In genomic region chr16:67387479-67388079, GRCh38 we compare ENCODE assay signal across 16 cellular contexts. TPM values are rescaled to one million over a fixed set of nuclear protein-coding genes. Genes with fewer than 3 reads are reported as not detected.
DNase-seq lines count a peak whose midpoint lies in the region; FAIRE-seq and TF ChIP-seq lines count a peak whose summit lies in the region.
"Had no signal": no experiment of that assay in that cellular context is flagged by ENCODE, and none has a peak within 500 bp of the region (broad histone marks: within the 10 kb centered on the region; RNA-seq: fewer than 3 reads in every experiment).

No MANE protein-coding gene starts in this region.

- H2BK120ac ChIP-seq in H9 (ENCODE audit: low read depth, low read length, poor library complexity, severe bottlenecking): no peak overlapping the region
- no peak overlapping the region for H2BK120ac ChIP-seq in H1 (replicated peaks; ENCODE audit: low read depth, low read length)

- no peak overlapping the region for H3K4me3 ChIP-seq in H1 (ENCODE audit: extremely low read depth in 1 of 4, insufficient read depth in 2 of 4, low read depth in 3 of 4, low read length in 4 of 4)
- H3K4me3 ChIP-seq: BLaER1 had no signal

- peaks cover 4% of the 10 kb centered on the region; the same call in 1 of the 2 replicates for H3K4me1 ChIP-seq in H9 (ENCODE audit: insufficient read depth, low read length)
- H3K4me1 ChIP-seq in H1 (replicated peaks in 1 of 4; ENCODE audit: control insufficient read depth in 3 of 4, insufficient read depth in 4 of 4, low read length in 3 of 4): peaks cover 0 to 14% (median 4%) of the 10 kb centered on the region in 4 experiments; a peak in 6 of 7 replicates
- H3K4me1 ChIP-seq: Caco-2 had no signal

- no peak overlapping the region for H2AFZ ChIP-seq in H9 (ENCODE audit: low read length)
- no peak overlapping the region for H2AFZ ChIP-seq in H1 (ENCODE audit: low read length)

- H3K9me3 ChIP-seq in H9 (ENCODE audit: control insufficient read depth, low read depth, low read length): no peaks in the 10 kb centered on the region
- no peaks in the 10 kb centered on the region for H3K9me3 ChIP-seq in H1 (ENCODE audit: insufficient read depth in 2 of 2, low read depth in 1 of 2, low read length in 1 of 2)
- H3K9me3 ChIP-seq: BLaER1, Caco-2 had no signal

- no TSS peak for BruUV-seq in MCF 10A (replicated peaks; lab: Mats Ljungman, UMichigan)

- H4K20me1 ChIP-seq in H9 (ENCODE audit: control insufficient read depth, insufficient read depth, insufficient read length) (no peaks in the 10 kb centered on the region), H1 (replicated peaks in 1 of 2; ENCODE audit: control insufficient read depth in 1 of 2, insufficient read depth in 2 of 2, low read length in 2 of 2) (peaks cover under 1 to 3% of the 10 kb centered on the region in 2 experiments)
- H4K20me1 ChIP-seq: BLaER1 had no signal

- DNase-seq in activated CD4-positive, CD25-positive, alpha-beta regulatory T cell treated with anti-CD3 and anti-CD28 coated beads, Interleukin-2, amount 50 U/mL, for 72 hours: peak; percentile 9
- DNase-seq in activated CD4-positive, CD25-positive, alpha-beta regulatory T cell (lab: John Stamatoyannopoulos, UW): no peak
- DNase-seq in H9 (no peak), H1 (ENCODE audit: low read depth in 1 of 2, low spot score in 2 of 2) (no peak), osteocyte (ENCODE audit: extremely low spot score, unreplicated experiment) (peak; percentile 53), AML-193 (lab: John Stamatoyannopoulos, UW) (no peak), MCF 10A (ENCODE audit: unreplicated experiment) (no peak)
- DNase-seq in activated T-cell treated with anti-CD3 and anti-CD28 coated beads, Interleukin-2, amount 50 U/mL, for 1 hour: no peak
- DNase-seq: Caco-2; CD8-positive, alpha-beta memory T cell; DND-41; GDM1 had no signal

- H2BK20ac ChIP-seq in H9 (ENCODE audit: low read depth, low read length, poor library complexity, severe bottlenecking) (no peak overlapping the region), H1 (ENCODE audit: low read length) (no peak overlapping the region)

- TF ChIP-seq RAD21 in H1 (IDR thresholded peaks at IDR 0.05 in 1 of 2, conservative IDR thresholded peaks at IDR 0.05 in 1 of 2; ENCODE audit: low read depth in 2 of 2, low read length in 2 of 2): no peak

- H3K79me1 ChIP-seq in H9 (ENCODE audit: insufficient read depth, low read depth, low read length, poor library complexity, severe bottlenecking) (no peaks in the 10 kb centered on the region), H1 (ENCODE audit: low read depth, low read length) (no peaks in the 10 kb centered on the region)

- H3K79me2 ChIP-seq in H9 (ENCODE audit: insufficient read depth, low read length): no peaks in the 10 kb centered on the region
- no peaks in the 10 kb centered on the region for H3K79me2 ChIP-seq in H1 (ENCODE audit: control insufficient read depth in 1 of 2, insufficient read depth in 2 of 2, low read length in 2 of 2)

- H2BK5ac ChIP-seq in H9 (ENCODE audit: insufficient read length, low read length): no peak overlapping the region
- H2BK5ac ChIP-seq in H1 (ENCODE audit: low read depth, low read length): no peak overlapping the region

- no peak overlapping the region for H3K18ac ChIP-seq in H9 (ENCODE audit: insufficient read length, low read depth, low read length)
- no peak overlapping the region for H3K18ac ChIP-seq in H1 (ENCODE audit: extremely low read depth, low read length)

- H3K4ac ChIP-seq in H9 (ENCODE audit: low read depth, low read length): no peak overlapping the region
- H3K4ac ChIP-seq in H1 (replicated peaks; ENCODE audit: insufficient read length, low read depth, low read length): no peak overlapping the region

- TF ChIP-seq EP300 in H1 (IDR thresholded peaks at IDR 0.05; ENCODE audit: borderline replicate concordance in 1 of 2, low read depth in 2 of 2, low read length in 2 of 2): no peak

- H3K27ac ChIP-seq in H9 (ENCODE audit: insufficient read length, low read depth, low read length): no peak overlapping the region
- H3K27ac ChIP-seq in H1 (ENCODE audit: low read depth, low read length): no peak overlapping the region
- H3K27ac ChIP-seq: 22Rv1, BLaER1 had no signal

- no CpG with 5 or more reads among the region's 8 CpGs for WGBS in H9 (ENCODE audit: extremely low coverage, insufficient read length, low lambda C conversion rate)
- 86% methylated on average over 8 of the region's 8 CpGs; no CpG with 5 or more reads in 1 of the 2 experiments for WGBS in H1 (ENCODE audit: extremely low coverage in 1 of 2, insufficient coverage in 1 of 2, insufficient read length in 1 of 2, insufficient replicate concordance in 2 of 2, low coverage in 1 of 2, low lambda C conversion rate in 2 of 2, missing lambda C conversion rate in 1 of 2), 2 experiments

- H3K27ac Mint-ChIP-seq in H9 (peak overlapping the region in 2 of 3 experiments; percentile 14 to 93; a peak in 2 of 7 replicates), osteocyte (ENCODE audit: unreplicated experiment) (no peak overlapping the region), MCF 10A (ENCODE audit: low read depth, unreplicated experiment) (no peak overlapping the region)

- no peak overlapping the region for H3K14ac ChIP-seq in H9 (ENCODE audit: insufficient read depth, low read length)
- H3K14ac ChIP-seq in H1 (ENCODE audit: insufficient read length): no peak overlapping the region

- H2AK5ac ChIP-seq in H9 (ENCODE audit: insufficient read length, low read length) (no peak overlapping the region), H1 (ENCODE audit: low read depth, low read length) (no peak overlapping the region)

- H3K4me3 Mint-ChIP-seq in H9: no peak overlapping the region
- no peak overlapping the region for H3K4me3 Mint-ChIP-seq in osteocyte (ENCODE audit: unreplicated experiment)
- no peak overlapping the region for H3K4me3 Mint-ChIP-seq in MCF 10A (ENCODE audit: unreplicated experiment)
- H3K4me3 Mint-ChIP-seq: CD8-positive, alpha-beta memory T cell had no signal

- peaks cover 19 to 27% of the 10 kb centered on the region in 2 experiments for H3K4me1 Mint-ChIP-seq in H9
- H3K4me1 Mint-ChIP-seq in osteocyte (ENCODE audit: unreplicated experiment): peaks cover 6% of the 10 kb centered on the region
- H3K4me1 Mint-ChIP-seq in MCF 10A (ENCODE audit: insufficient read depth, unreplicated experiment): no peaks in the 10 kb centered on the region
- H3K4me1 Mint-ChIP-seq: CD8-positive, alpha-beta memory T cell had no signal

- H3K36me3 Mint-ChIP-seq in H9 (ENCODE audit: insufficient read depth in 1 of 3, low read depth in 3 of 3): no peaks in the 10 kb centered on the region
- H3K36me3 Mint-ChIP-seq in osteocyte (ENCODE audit: unreplicated experiment): no peaks in the 10 kb centered on the region
- H3K36me3 Mint-ChIP-seq in MCF 10A (ENCODE audit: insufficient read depth, unreplicated experiment): no peaks in the 10 kb centered on the region
- H3K36me3 Mint-ChIP-seq: CD8-positive, alpha-beta memory T cell had no signal

- TF ChIP-seq CTCF in H9 (conservative IDR thresholded peaks at IDR 0.05) (no peak), H1 (IDR thresholded peaks at IDR 0.05; ENCODE audit: control extremely low read depth in 1 of 3, insufficient read depth in 1 of 3, low read depth in 1 of 3, low read length in 3 of 3) (no peak), osteocyte (IDR thresholded peaks at IDR 0.05) (no peak), MCF 10A (IDR thresholded peaks at IDR 0.05; ENCODE audit: unreplicated experiment) (no peak)

- H2BK12ac ChIP-seq in H9 (ENCODE audit: insufficient read length, low read depth, low read length) (no peak overlapping the region), H1 (ENCODE audit: low read depth, low read length) (no peak overlapping the region; the same call in 1 of the 2 replicates)

- CTCF ChIA-PET in H1 (lab: Charles Lee; ENCODE audit: partially characterized antibody) (interaction anchor here (0.7 to 32.4 kb wide), 9 partner anchors 9 to 1349 kb away, joined by 3 to 476 read pairs (median 5); partner anchors contain the start of genes KCTD19, LRRC36 and ZDHHC1), MCF 10A (lab: Yijun Ruan, JAX) (interaction anchor here (0.6 kb wide), 1 partner anchor 53 kb away, joined by 3 read pairs; no protein-coding TSS in a partner anchor)

- no peak for FAIRE-seq in H1 (lab: Jason Lieb, UNC)
- FAIRE-seq: GM12892, H54 had no signal

- H3K23me2 ChIP-seq in H9 (ENCODE audit: insufficient read length, low read depth, low read length, poor library complexity, severe bottlenecking) (no peaks in the 10 kb centered on the region), H1 (ENCODE audit: low read depth, low read length) (no peaks in the 10 kb centered on the region)

- H3K4me2 ChIP-seq in H9 (ENCODE audit: insufficient read depth, insufficient read length, low read length) (no peak overlapping the region), H1 (ENCODE audit: insufficient read depth in 1 of 2, low read depth in 2 of 2, low read length in 2 of 2) (peak overlapping the region; percentile 22 to 35; a peak in 1 of 4 replicates)
- H3K4me2 ChIP-seq: BLaER1 had no signal

- H4K91ac ChIP-seq in H9 (ENCODE audit: insufficient read length, low read depth, low read length) (no peak overlapping the region), H1 (replicated peaks; ENCODE audit: insufficient read length, low read length) (no peak overlapping the region)

- H3K27me3 ChIP-seq in H9 (ENCODE audit: insufficient read depth, low read length) (peaks cover 1% of the 10 kb centered on the region; the same call in 1 of the 2 replicates), H1 (replicated peaks in 1 of 4; ENCODE audit: control insufficient read depth in 3 of 4, extremely low read depth in 1 of 4, insufficient read depth in 3 of 4, low read length in 3 of 4) (peaks cover under 1 to 13% (median 8%) of the 10 kb centered on the region in 4 experiments)

- H3K9ac ChIP-seq in H9 (ENCODE audit: extremely low read depth, insufficient read length, low read length): no peak overlapping the region
- H3K9ac ChIP-seq in H1 (replicated peaks in 1 of 4; ENCODE audit: extremely low read depth in 1 of 4, low read depth in 3 of 4, low read length in 3 of 4): no peak overlapping the region
- H3K9ac ChIP-seq: BLaER1 had no signal

- H4K8ac ChIP-seq in H9 (replicated peaks; ENCODE audit: insufficient read length, low read depth, low read length): no peak overlapping the region
- H4K8ac ChIP-seq in H1 (ENCODE audit: extremely low read depth, insufficient read depth, low read length): no peak overlapping the region

- no peak overlapping the region for H2BK15ac ChIP-seq in H9 (ENCODE audit: low read depth, low read length)
- H2BK15ac ChIP-seq in H1 (ENCODE audit: low read length): no peak overlapping the region

- no peak for TF ChIP-seq POLR2A in H1 (IDR thresholded peaks at IDR 0.05; ENCODE audit: control extremely low read depth in 1 of 2, low read depth in 2 of 2, low read length in 2 of 2)

- POLR2A ChIA-PET in H1 (lab: Charles Lee; ENCODE audit: partially characterized antibody) (interaction anchor here (1.2 to 1.8 kb wide), 2 partner anchors 9 to 14 kb away, joined by 4 to 5 read pairs; no protein-coding TSS in a partner anchor), MCF 10A (lab: Yijun Ruan, JAX) (no interaction called here)

- H3K27me3 Mint-ChIP-seq in H9 (ENCODE audit: low read depth) (peaks cover 59% of the 10 kb centered on the region), osteocyte (ENCODE audit: unreplicated experiment) (peaks cover 32% of the 10 kb centered on the region), MCF 10A (ENCODE audit: insufficient read depth, unreplicated experiment) (peaks cover 23% of the 10 kb centered on the region)

- no peak overlapping the region for H3T11ph ChIP-seq in H9 (ENCODE audit: low read length)

- intact Hi-C loops in MCF 10A (cut with micrococcal nuclease): no loop called here

- H3K23ac ChIP-seq in H9 (ENCODE audit: insufficient read length, low read depth, low read length) (no peak overlapping the region), H1 (ENCODE audit: insufficient read length) (no peak overlapping the region)

- no peaks in the 10 kb centered on the region for H3K9me3 Mint-ChIP-seq in H9
- H3K9me3 Mint-ChIP-seq in osteocyte (ENCODE audit: unreplicated experiment): no peaks in the 10 kb centered on the region
- no peaks in the 10 kb centered on the region for H3K9me3 Mint-ChIP-seq in MCF 10A (ENCODE audit: unreplicated experiment)
- H3K9me3 Mint-ChIP-seq: CD8-positive, alpha-beta memory T cell had no signal

- H3K36me3 ChIP-seq in H1 (ENCODE audit: control insufficient read depth in 2 of 4, insufficient read depth in 4 of 4, low read length in 3 of 4): no peaks in the 10 kb centered on the region
- H3K36me3 ChIP-seq: BLaER1 had no signal

- H3K56ac ChIP-seq in H9 (ENCODE audit: insufficient read length, low read depth, low read length) (no peak overlapping the region), H1 (replicated peaks; ENCODE audit: insufficient read length, low read depth, low read length) (no peak overlapping the region)

- H4K5ac ChIP-seq in H9 (ENCODE audit: insufficient read length, low read depth, low read length) (no peak overlapping the region), H1 (ENCODE audit: insufficient read length, low read depth, low read length) (no peak overlapping the region)

RNA-seq across cellular contexts. Expression of gene TPPP3, which starts 5.7 kb away (rescaled TPM):
- total RNA-seq in H9 (2021): 0.48 and 0.79 TPM in 2 replicates
- total RNA-seq in H1 (2021; fragmentation: NEBNext Ultra II Directional; extraction: Animal tissue kit (Norgen Biotek cat#: 25700)): 0.61 and 1.0 TPM in 2 replicates
- polyA plus RNA-seq in H1 (2011; rRNA removed): 0.77 and 1.3 TPM in 2 replicates
- 1.4 TPM for polyA plus RNA-seq in H1 (2011; cell fraction: cytosol; rRNA removed)
- polyA plus RNA-seq in H1 (2011; cell fraction: nucleus; rRNA removed): 1.4 TPM
- 0.70 to 1.4 TPM (median 0.81 TPM) in 4 replicates for polyA plus RNA-seq in H1 (2012, experiment 1 of 2)
- polyA plus RNA-seq in H1 (2012, experiment 2 of 2): 0.79 TPM
- polyA plus RNA-seq in H1 (2013, experiment 1 of 2): 0.51 TPM
- polyA plus RNA-seq in H1 (2013, experiment 2 of 2): 0.39 TPM
- 0.34 TPM in 1 of 2 replicates, not detected in the other for polyA minus RNA-seq in H1 (2011; rRNA and poly(A)+ RNA removed)
- not detected for polyA minus RNA-seq in H1 (2011; cell fraction: cytosol; rRNA and poly(A)+ RNA removed)
- polyA minus RNA-seq in H1 (2011; cell fraction: nucleus; rRNA and poly(A)+ RNA removed): 1.1 TPM
- 1.4 and 1.5 TPM in 2 replicates for total RNA-seq in osteocyte
- total RNA-seq in MCF 10A (2022): not detected in 2 replicates
- total RNA-seq: CD8-positive, alpha-beta memory T cell had no signal
- polyA plus RNA-seq: CD8-positive, alpha-beta memory T cell had no signal

RNA-seq across cellular contexts. Expression of gene ZDHHC1, which starts 28.7 kb away (rescaled TPM):
- 3.0 and 3.7 TPM in 2 replicates for total RNA-seq in H9 (2021)
- total RNA-seq in H1 (2021; fragmentation: NEBNext Ultra II Directional; extraction: Animal tissue kit (Norgen Biotek cat#: 25700)): 3.1 and 3.5 TPM in 2 replicates
- 4.9 and 7.5 TPM in 2 replicates for polyA plus RNA-seq in H1 (2011; rRNA removed)
- polyA plus RNA-seq in H1 (2011; cell fraction: cytosol; rRNA removed): 4.4 TPM
- polyA plus RNA-seq in H1 (2011; cell fraction: nucleus; rRNA removed): 11.3 TPM
- polyA plus RNA-seq in H1 (2012, experiment 1 of 2): 2.6 to 5.3 TPM (median 3.4 TPM) in 4 replicates
- polyA plus RNA-seq in H1 (2012, experiment 2 of 2): 2.2 TPM
- 3.5 TPM for polyA plus RNA-seq in H1 (2013, experiment 1 of 2)
- polyA plus RNA-seq in H1 (2013, experiment 2 of 2): 3.4 TPM
- polyA minus RNA-seq in H1 (2011; rRNA and poly(A)+ RNA removed): 4.4 and 5.2 TPM in 2 replicates
- polyA minus RNA-seq in H1 (2011; cell fraction: cytosol; rRNA and poly(A)+ RNA removed): 2.8 TPM
- polyA minus RNA-seq in H1 (2011; cell fraction: nucleus; rRNA and poly(A)+ RNA removed): 10.0 TPM
- 13.5 and 15.4 TPM in 2 replicates for total RNA-seq in osteocyte
- total RNA-seq in MCF 10A (2022): 5.9 and 7.6 TPM in 2 replicates

RNA-seq across cellular contexts. Expression of gene HSD11B2, which starts 43.3 kb away (rescaled TPM):
- total RNA-seq in H9 (2021): 33.5 and 35.1 TPM in 2 replicates
- total RNA-seq in H1 (2021; fragmentation: NEBNext Ultra II Directional; extraction: Animal tissue kit (Norgen Biotek cat#: 25700)): 25.9 and 28.7 TPM in 2 replicates
- polyA plus RNA-seq in H1 (2011; rRNA removed): 32.9 and 41.9 TPM in 2 replicates
- polyA plus RNA-seq in H1 (2011; cell fraction: cytosol; rRNA removed): 27.5 TPM
- polyA plus RNA-seq in H1 (2011; cell fraction: nucleus; rRNA removed): 43.8 TPM
- polyA plus RNA-seq in H1 (2012, experiment 1 of 2): 33.8 to 46.5 TPM (median 42.5 TPM) in 4 replicates
- polyA plus RNA-seq in H1 (2012, experiment 2 of 2): 32.9 TPM
- polyA plus RNA-seq in H1 (2013, experiment 1 of 2): 52.3 TPM
- 54.7 TPM for polyA plus RNA-seq in H1 (2013, experiment 2 of 2)
- polyA minus RNA-seq in H1 (2011; rRNA and poly(A)+ RNA removed): 13.5 and 16.7 TPM in 2 replicates
- 22.1 TPM for polyA minus RNA-seq in H1 (2011; cell fraction: cytosol; rRNA and poly(A)+ RNA removed)
- 16.5 TPM for polyA minus RNA-seq in H1 (2011; cell fraction: nucleus; rRNA and poly(A)+ RNA removed)
- total RNA-seq in osteocyte: 0.40 and 0.68 TPM in 2 replicates
- total RNA-seq in MCF 10A (2022): 0.42 and 0.86 TPM in 2 replicates
- polyA plus RNA-seq: CD8-positive, alpha-beta memory T cell had no signal

Comparison
In these comparisons a context has a peak if more than half of its experiments do, and no peak if none do; other contexts are left out.
1. DNase-seq: peak in activated CD4-positive, CD25-positive, alpha-beta regulatory T cell treated with anti-CD3 and anti-CD28 coated beads, Interleukin-2, amount 50 U/mL, for 72 hours (single experiment) and osteocyte (single experiment); none in activated CD4-positive, CD25-positive, alpha-beta regulatory T cell (0 of 4), H9 (single experiment), H1 (0 of 2), AML-193 (0 of 2), MCF 10A (single experiment) and activated T-cell treated with anti-CD3 and anti-CD28 coated beads, Interleukin-2, amount 50 U/mL, for 1 hour (single experiment).
2. H3K27ac Mint-ChIP-seq: peak in H9 (2 of 3); none in osteocyte (single experiment) and MCF 10A (single experiment).
3. RNA of gene HSD11B2, which starts 43.3 kb away (total RNA-seq): 33.5 to 35.1 TPM in H9 and 25.9 to 28.7 TPM in H1; 0.42 to 0.86 TPM in MCF 10A and 0.40 to 0.68 TPM in osteocyte; every median in the first group is over 10 times any median in the second.